8 cellular contexts compared by ENCODE assay signal in the genomic region with DNA sequence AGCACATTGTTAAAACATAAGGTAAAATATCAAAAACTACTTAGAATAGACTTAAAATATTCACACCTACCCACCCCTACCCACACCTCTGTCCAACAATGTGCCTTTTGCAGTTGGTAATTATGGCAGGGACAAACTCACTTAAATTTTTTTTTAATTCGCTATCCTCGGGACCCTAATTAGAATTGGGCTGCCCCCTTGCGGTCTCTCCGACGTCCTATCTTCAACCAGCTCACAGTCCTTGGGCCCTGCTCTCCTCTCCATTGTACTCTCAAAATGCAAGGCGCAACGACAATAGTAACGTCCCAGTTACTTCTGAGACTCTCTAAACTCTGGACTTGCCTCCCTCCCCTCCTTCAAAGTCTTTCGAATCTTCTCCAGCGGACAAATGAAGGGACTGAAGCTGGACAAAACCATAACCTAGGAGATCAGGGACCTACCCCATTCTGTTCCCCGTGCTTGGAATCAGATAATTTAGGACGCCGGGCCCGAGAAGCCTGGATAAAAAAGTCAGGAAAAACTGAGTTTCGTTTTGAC. TPM values are rescaled to one million over a fixed set of nuclear protein-coding genes. Genes with fewer than 3 reads are reported as not detected.
DNase-seq lines count a peak whose midpoint lies in the region; ATAC-seq and TF ChIP-seq lines count a peak whose summit lies in the region.

No MANE protein-coding gene starts in this region.

- H3K9me3 ChIP-seq in CD4-positive, alpha-beta memory T cell (ENCODE audit: control insufficient read depth in 1 of 2, low read length in 2 of 2), result no peaks in the 10 kb centered on the region
- H3K9me3 ChIP-seq in IMR-90 (ENCODE audit: control insufficient read depth, insufficient read depth, low read length) (no peaks in the 10 kb centered on the region), PC-9 (ENCODE audit: insufficient read depth, low read depth) (no peaks in the 10 kb centered on the region), neuronal stem cell (replicated peaks in 1 of 2; ENCODE audit: control insufficient read depth in 2 of 2, insufficient read depth in 1 of 2, low read depth in 1 of 2, low read length in 2 of 2) (no peaks in the 10 kb centered on the region), testis (no peaks in the 10 kb centered on the region)

- H2BK12ac ChIP-seq in neuronal stem cell (ENCODE audit: low read length), result no peak overlapping the region

- no peak overlapping the region for H2BK15ac ChIP-seq in IMR-90 (ENCODE audit: low read depth, low read length)
- H2BK15ac ChIP-seq in neuronal stem cell (ENCODE audit: low read length), result no peak overlapping the region

- intact Hi-C loops in CD4-positive, alpha-beta memory T cell (cut with micrococcal nuclease), result loop anchor here (1.0 kb wide), 1 partner anchor 25 kb away; no protein-coding TSS in a partner anchor
- intact Hi-C loops in IMR-90 (cut with micrococcal nuclease) (loop anchor here (1.0 to 5.0 kb wide), 2 partner anchors 25 to 44 kb away; partner anchors contain the start of gene ANP32E), PC-9 (cut with micrococcal nuclease; ENCODE audit: unreplicated experiment) (loop anchor here (1.0 to 10.0 kb wide), 2 partner anchors 25 to 344 kb away; partner anchors contain the start of gene ENSA), testis (cut with DNase I; ENCODE audit: low total_unique reads) (no loop called here)

- H3K56ac ChIP-seq in IMR-90 (ENCODE audit: extremely low read depth, insufficient read depth, low read length), result peak overlapping the region; percentile 57; the same call in 1 of the 2 replicates

- H3K18ac ChIP-seq in IMR-90 (ENCODE audit: low read depth, low read length), result no peak overlapping the region
- H3K18ac ChIP-seq in neuronal stem cell (ENCODE audit: low read length), result peak overlapping the region; percentile 83

- H3K27me3 ChIP-seq in CD4-positive, alpha-beta memory T cell (ENCODE audit: insufficient read depth, low read length), result no peaks in the 10 kb centered on the region
- H3K27me3 ChIP-seq in IMR-90 (ENCODE audit: control insufficient read depth, insufficient read depth, low read length), result no peaks in the 10 kb centered on the region
- H3K27me3 ChIP-seq in PC-9 (ENCODE audit: insufficient read depth, low read depth), result no peaks in the 10 kb centered on the region
- no peaks in the 10 kb centered on the region for H3K27me3 ChIP-seq in foreskin keratinocyte
- H3K27me3 ChIP-seq in neuronal stem cell (ENCODE audit: control insufficient read depth in 3 of 3, insufficient read depth in 3 of 3, low read depth in 1 of 3, low read length in 3 of 3), result peaks cover 0 to 7% (median 0%) of the 10 kb centered on the region in 3 experiments
- H3K27me3 ChIP-seq in testis, result no peaks in the 10 kb centered on the region

- 0 out of 2 replicates have a peak overlapping the region, but pooled peaks have one; percentile 9 for H4K91ac ChIP-seq in IMR-90 (ENCODE audit: insufficient read depth, low read depth, low read length)
- no peak overlapping the region for H4K91ac ChIP-seq in neuronal stem cell (ENCODE audit: low read depth, low read length, poor library complexity)

- peaks cover 0 to 1% of the 10 kb centered on the region in 2 donors for H3K36me3 Mint-ChIP-seq in CD4-positive, alpha-beta memory T cell

- 0 out of 2 replicates have a peak overlapping the region, but pooled peaks have one; percentile 3 for H2BK120ac ChIP-seq in IMR-90 (ENCODE audit: low read depth, low read length)
- no peak overlapping the region for H2BK120ac ChIP-seq in neuronal stem cell (ENCODE audit: low read depth, low read length)

- peak; percentile 77 for TF ChIP-seq RAD21 in IMR-90 (IDR thresholded peaks at IDR 0.05; ENCODE audit: low read length)

- H3K79me2 ChIP-seq in PC-9 (ENCODE audit: low read depth), result no peaks in the 10 kb centered on the region

- H3K4me3 ChIP-seq in CD4-positive, alpha-beta memory T cell (ENCODE audit: low read length in 2 of 2), result peak overlapping the region; percentile 61 to 80
- H3K4me3 ChIP-seq in IMR-90 (ENCODE audit: insufficient read depth, low read depth, low read length) (peak overlapping the region; percentile 51), PC-9 (peak overlapping the region; percentile 52), neuronal stem cell (ENCODE audit: low read length in 2 of 2) (peak overlapping the region; percentile 40 to 71), testis (peak overlapping the region; percentile 60 to 65)

- ATAC-seq in IMR-90 (ENCODE audit: low read depth), result peak; percentile 48
- peak; percentile 19 for ATAC-seq in foreskin keratinocyte
- ATAC-seq in HG02798 (IDR thresholded peaks at IDR 0.05; ENCODE audit: poor library complexity, unreplicated experiment), result no peak

- in situ Hi-C loops in IMR-90 (cut with MboI; ENCODE audit: low sequenced_read_pairs), result no loop called here

- H2BK20ac ChIP-seq in IMR-90 (ENCODE audit: low read depth, low read length), result no peak overlapping the region

- H3K9ac ChIP-seq in IMR-90 (ENCODE audit: low read depth, low read length) (peak overlapping the region; percentile 70), neuronal stem cell (ENCODE audit: low read depth, low read length, poor library complexity) (no peak overlapping the region)

- peak overlapping the region; percentile 84 for H3K4me2 ChIP-seq in IMR-90 (ENCODE audit: low read depth, low read length)
- H3K4me2 ChIP-seq in PC-9, result peak overlapping the region; percentile 78
- H3K4me2 ChIP-seq in neuronal stem cell (ENCODE audit: insufficient read depth, low read length, poor library complexity, severe bottlenecking), result peak overlapping the region; percentile 71

- POLR2A ChIA-PET in CD4-positive, alpha-beta memory T cell (lab: Charles Lee; ENCODE audit: partially characterized antibody), result interaction anchor here (1.0 to 2.6 kb wide), 8 partner anchors 10 to 287 kb away, joined by 3 to 37 read pairs (median 4); partner anchors contain the start of genes ANP32E, APH1A and RPRD2
- POLR2A ChIA-PET in IMR-90 (lab: Charles Lee; ENCODE audit: unreplicated experiment) (interaction anchor here (0.5 to 1.3 kb wide), 3 partner anchors 9 to 77 kb away, joined by 3 to 7 read pairs (median 5); partner anchors contain the start of gene C1orf54), PC-9 (lab: Charles Lee; ENCODE audit: unreplicated experiment) (interaction anchor here (0.6 to 0.7 kb wide), 2 partner anchors 21 to 304 kb away, joined by 5 to 11 read pairs; no protein-coding TSS in a partner anchor)

- peak overlapping the region; percentile 83 to 97 (median 89) for H3K4me3 Mint-ChIP-seq in CD4-positive, alpha-beta memory T cell

- H4K8ac ChIP-seq in IMR-90 (ENCODE audit: low read depth in 2 of 2, low read length in 2 of 2) (peak overlapping the region; percentile 9 to 70; a peak in 2 of 4 replicates), neuronal stem cell (ENCODE audit: low read depth, low read length) (no peak overlapping the region)

- dilution Hi-C loops in IMR-90 (cut with HindIII; ENCODE audit: low sequenced_read_pairs, unreplicated experiment), result no loop called here

- peak overlapping the region; percentile 21 for H2BK5ac ChIP-seq in IMR-90 (ENCODE audit: low read depth, low read length, poor library complexity, severe bottlenecking)
- no peak overlapping the region for H2BK5ac ChIP-seq in neuronal stem cell (ENCODE audit: low read length)

- peak; percentile 42 to 63 (median 54) for DNase-seq in CD4-positive, alpha-beta memory T cell
- peak; percentile 70 for DNase-seq in IMR-90
- peak; percentile 48 to 62 for DNase-seq in PC-9
- DNase-seq in activated effector memory CD4-positive, alpha-beta T cell treated with anti-CD3 and anti-CD28 coated beads, Interleukin-2, amount 50 U/mL, for 16 hours, result peak; percentile 83
- peak; percentile 42 to 67 for DNase-seq in foreskin keratinocyte
- DNase-seq in neuronal stem cell (ENCODE audit: low spot score), result peak; percentile 62
- peak; percentile 90 for DNase-seq in testis

- no peaks in the 10 kb centered on the region for H4K20me1 ChIP-seq in IMR-90 (ENCODE audit: insufficient read depth, low read length)
- H4K20me1 ChIP-seq in PC-9 (ENCODE audit: insufficient read depth), result 0 out of 2 replicates have a peak, but pooled peaks cover 3% of the 10 kb centered on the region

- H3K4ac ChIP-seq in IMR-90 (ENCODE audit: low read depth, low read length), result peak overlapping the region; percentile 52
- H3K4ac ChIP-seq in neuronal stem cell (ENCODE audit: low read length), result no peak overlapping the region

- H3K27me3 Mint-ChIP-seq in CD4-positive, alpha-beta memory T cell, result no peaks in the 10 kb centered on the region

- CTCF ChIA-PET in CD4-positive, alpha-beta memory T cell (lab: Charles Lee; ENCODE audit: partially characterized antibody), result interaction anchor here (0.8 to 3.9 kb wide), 8 partner anchors 9 to 876 kb away, joined by 3 to 45 read pairs (median 4); partner anchors contain the start of genes ANP32E, C1orf54, CA14 and TNFAIP8L2
- CTCF ChIA-PET in IMR-90 (lab: Yijun Ruan, JAX) (interaction anchor here (0.9 to 3.8 kb wide), 2 partner anchors 8 to 25 kb away, joined by 4 to 31 read pairs; no protein-coding TSS in a partner anchor), PC-9 (lab: Charles Lee) (interaction anchor here (0.8 to 2.7 kb wide), 3 partner anchors 18 to 25 kb away, joined by 3 to 23 read pairs (median 3); no protein-coding TSS in a partner anchor)

- H3K27ac ChIP-seq in CD4-positive, alpha-beta memory T cell (ENCODE audit: low read depth, low read length), result peak overlapping the region; percentile 57
- peak overlapping the region; percentile 24 for H3K27ac ChIP-seq in IMR-90 (ENCODE audit: insufficient read depth, low read length)
- H3K27ac ChIP-seq in PC-9, result peak overlapping the region; percentile 51
- peak overlapping the region; percentile 68 for H3K27ac ChIP-seq in foreskin keratinocyte
- no peak overlapping the region for H3K27ac ChIP-seq in neuronal stem cell (replicated peaks; ENCODE audit: low read length)
- H3K27ac ChIP-seq in testis, result peak overlapping the region; percentile 89 to 94

- no TSS peak for BruUV-seq in IMR-90 (replicated peaks; lab: Mats Ljungman, UMichigan)
- no TSS peak for BruUV-seq in PC-9 (replicated peaks; lab: Mats Ljungman, UMichigan)

- H3K36me3 ChIP-seq in CD4-positive, alpha-beta memory T cell (ENCODE audit: insufficient read depth, low read length), result no peaks in the 10 kb centered on the region
- H3K36me3 ChIP-seq in IMR-90 (ENCODE audit: control insufficient read depth, insufficient read depth, low read length) (peaks cover 6% of the 10 kb centered on the region), PC-9 (ENCODE audit: low read depth) (no peaks in the 10 kb centered on the region), neuronal stem cell (replicated peaks in 1 of 2; ENCODE audit: control insufficient read depth in 2 of 2, insufficient read depth in 2 of 2, low read length in 2 of 2) (peaks cover 6 to 45% of the 10 kb centered on the region in 2 donors), testis (ENCODE audit: low read depth, missing control alignments) (no peaks in the 10 kb centered on the region)

- H3K9me2 ChIP-seq in PC-9 (ENCODE audit: insufficient read depth), result no peaks in the 10 kb centered on the region

- peak; percentile 84 for TF ChIP-seq CTCF in IMR-90 (conservative IDR thresholded peaks at IDR 0.05; ENCODE audit: low read depth, low read length)
- peak; percentile 84 for TF ChIP-seq CTCF in PC-9 (conservative IDR thresholded peaks at IDR 0.05)
- peak; percentile 90 for TF ChIP-seq CTCF in foreskin keratinocyte (conservative IDR thresholded peaks at IDR 0.05)
- TF ChIP-seq CTCF in testis (IDR thresholded peaks at IDR 0.05), result peak; percentile 68 to 82 (median 70)

- H3K79me1 ChIP-seq in IMR-90 (ENCODE audit: low read depth in 1 of 2, low read length in 2 of 2) (peaks cover 17 to 21% of the 10 kb centered on the region in 2 experiments; a peak in 3 of 4 replicates), neuronal stem cell (ENCODE audit: low read depth, low read length) (no peaks in the 10 kb centered on the region)

- H3K4me1 Mint-ChIP-seq in CD4-positive, alpha-beta memory T cell, result peaks cover 15 to 27% (median 24%) of the 10 kb centered on the region in 4 donors

- H2AFZ ChIP-seq in IMR-90 (replicated peaks; ENCODE audit: low read length, poor library complexity), result peak overlapping the region; percentile 92
- H2AFZ ChIP-seq in PC-9, result peak overlapping the region; percentile 92
- peak overlapping the region; percentile 19 for H2AFZ ChIP-seq in neuronal stem cell (ENCODE audit: low read length)

- no peaks in the 10 kb centered on the region for H3K9me1 ChIP-seq in IMR-90 (ENCODE audit: insufficient read depth, low read length)

- peak overlapping the region; percentile 87 to 98 (median 96) for H3K27ac Mint-ChIP-seq in CD4-positive, alpha-beta memory T cell

- peaks cover 0 to 4% (median 0%) of the 10 kb centered on the region in 8 donors for H3K9me3 Mint-ChIP-seq in CD4-positive, alpha-beta memory T cell

- peak overlapping the region; percentile 92 for H2AK9ac ChIP-seq in IMR-90 (replicated peaks; ENCODE audit: low read depth, low read length, poor library complexity)

- H3K14ac ChIP-seq in IMR-90 (replicated peaks; ENCODE audit: low read depth, low read length) (peak overlapping the region; percentile 20; the same call in 1 of the 2 replicates), neuronal stem cell (ENCODE audit: low read length) (no peak overlapping the region)

- 0% methylated on average over 9 of the region's 15 CpGs; no CpG with 5 or more reads in 1 of the 2 experiments for WGBS in IMR-90 (ENCODE audit: extremely low coverage in 2 of 2, insufficient read length in 1 of 2), 2 experiments
- no CpG with 5 or more reads among the region's 15 CpGs for WGBS in neuronal stem cell (ENCODE audit: extremely low coverage in 2 of 2, insufficient read length in 2 of 2, insufficient replicate concordance in 1 of 2), 2 donors
- 0 to 1% methylated on average over 15 of the region's 15 CpGs for WGBS in testis, 2 donors

- H2AK5ac ChIP-seq in IMR-90 (ENCODE audit: low read depth, low read length) (no peak overlapping the region), neuronal stem cell (ENCODE audit: low read depth, low read length) (peak overlapping the region; percentile 48)

- TF ChIP-seq POLR2A in IMR-90 (IDR thresholded peaks at IDR 0.05; ENCODE audit: low read depth, low read length) (no peak), testis (IDR thresholded peaks at IDR 0.05) (no peak)

- peaks cover 6% of the 10 kb centered on the region for H3F3A ChIP-seq in PC-9 (ENCODE audit: insufficient read depth, low read depth)

- H3K4me1 ChIP-seq in CD4-positive, alpha-beta memory T cell (ENCODE audit: insufficient read depth, low read length), result peaks cover 23% of the 10 kb centered on the region
- H3K4me1 ChIP-seq in IMR-90 (ENCODE audit: control insufficient read depth, insufficient read depth, low read length) (peaks cover 5% of the 10 kb centered on the region), PC-9 (replicated peaks; ENCODE audit: insufficient read depth) (peaks cover 14% of the 10 kb centered on the region; the same call in 1 of the 2 replicates), foreskin keratinocyte (peaks cover 5% of the 10 kb centered on the region), neuronal stem cell (ENCODE audit: control insufficient read depth in 2 of 2, insufficient read depth in 1 of 2, low read depth in 1 of 2, low read length in 2 of 2) (peaks cover 0 to 10% of the 10 kb centered on the region in 2 donors), testis (peaks cover 15% of the 10 kb centered on the region)

- no peak overlapping the region for H4K5ac ChIP-seq in IMR-90 (ENCODE audit: low read depth, low read length)

- H3K23ac ChIP-seq in IMR-90 (ENCODE audit: low read depth, low read length) (peak overlapping the region; percentile 79), neuronal stem cell (ENCODE audit: low read depth, low read length, poor library complexity) (peak overlapping the region; percentile 66)

RNA-seq across cellular contexts. Expression of gene CIART, which starts 1.1 kb away (rescaled TPM):
- total RNA-seq in CD4-positive, alpha-beta memory T cell, result under 1 TPM; 0.67 to 0.94 TPM
- 1 to 10 TPM in 1 of 2 donors, under 1 TPM in 1; 0.36 to 2.6 TPM for polyA plus RNA-seq in CD4-positive, alpha-beta memory T cell
- 13.9 and 18.1 TPM in 2 replicates for total RNA-seq in IMR-90 (2012; rRNA removed)
- 15.5 and 16.5 TPM in 2 replicates for polyA plus RNA-seq in IMR-90 (2012; rRNA removed)
- polyA plus RNA-seq in IMR-90 (2012; cell fraction: cytosol; rRNA removed), result 6.7 and 7.0 TPM in 2 replicates
- 16.7 and 41.5 TPM in 2 replicates for polyA plus RNA-seq in IMR-90 (2012; cell fraction: nucleus; rRNA removed; ENCODE audit: low replicate concordance)
- 11.0 and 16.6 TPM in 2 replicates for total RNA-seq in PC-9 (2021)
- total RNA-seq in foreskin keratinocyte, result 4.8 and 6.2 TPM in 2 replicates
- 4.7 and 6.7 TPM in 2 replicates for polyA plus RNA-seq in foreskin keratinocyte
- polyA plus RNA-seq in neuronal stem cell (2013, experiment 1 of 2), result 9.0 TPM
- 10.1 TPM for polyA plus RNA-seq in neuronal stem cell (2013, experiment 2 of 2)
- 10 to 100 TPM; 10.3 to 10.6 TPM for total RNA-seq in testis
- 11.8 TPM for polyA plus RNA-seq in testis (ENCODE audit: insufficient read depth, low read depth, low replicate concordance)

RNA-seq across cellular contexts. Expression of gene C1orf54, which starts 8.7 kb away (rescaled TPM):
- total RNA-seq in CD4-positive, alpha-beta memory T cell, result 1 to 10 TPM; 2.5 to 3.4 TPM
- polyA plus RNA-seq in CD4-positive, alpha-beta memory T cell, result 1 to 10 TPM; 5.3 to 7.4 TPM
- 30.3 and 33.5 TPM in 2 replicates for total RNA-seq in IMR-90 (2012; rRNA removed)
- polyA plus RNA-seq in IMR-90 (2012; rRNA removed), result 39.6 and 44.2 TPM in 2 replicates
- polyA plus RNA-seq in IMR-90 (2012; cell fraction: cytosol; rRNA removed), result 19.7 and 26.8 TPM in 2 replicates
- polyA plus RNA-seq in IMR-90 (2012; cell fraction: nucleus; rRNA removed; ENCODE audit: low replicate concordance), result 2.4 and 30.1 TPM in 2 replicates
- 1.4 and 1.8 TPM in 2 replicates for total RNA-seq in PC-9 (2021)
- 0.48 and 0.85 TPM in 2 replicates for total RNA-seq in foreskin keratinocyte
- polyA plus RNA-seq in foreskin keratinocyte, result 0.72 and 0.80 TPM in 2 replicates
- polyA plus RNA-seq in neuronal stem cell (2013, experiment 1 of 2), result 32.4 TPM
- polyA plus RNA-seq in neuronal stem cell (2013, experiment 2 of 2), result 31.9 TPM
- 1 to 10 TPM; 2.9 to 7.0 TPM for total RNA-seq in testis
- 23.7 TPM for polyA plus RNA-seq in testis (ENCODE audit: insufficient read depth, low read depth, low replicate concordance)

RNA-seq across cellular contexts. Expression of gene MRPS21, which starts 12.4 kb away (rescaled TPM):
- 10 to 100 TPM; 62.9 to 68.7 TPM for total RNA-seq in CD4-positive, alpha-beta memory T cell
- 10 to 100 TPM; 68.2 to 89.4 TPM for polyA plus RNA-seq in CD4-positive, alpha-beta memory T cell
- total RNA-seq in IMR-90 (2012; rRNA removed), result 45.5 and 52.3 TPM in 2 replicates
- 74.6 and 76.6 TPM in 2 replicates for polyA plus RNA-seq in IMR-90 (2012; rRNA removed)
- polyA plus RNA-seq in IMR-90 (2012; cell fraction: cytosol; rRNA removed), result 19.4 and 26.4 TPM in 2 replicates
- polyA plus RNA-seq in IMR-90 (2012; cell fraction: nucleus; rRNA removed; ENCODE audit: low replicate concordance), result 22.7 and 143 TPM in 2 replicates
- 56.2 and 62.6 TPM in 2 replicates for total RNA-seq in PC-9 (2021)
- 60.0 and 60.1 TPM in 2 replicates for total RNA-seq in foreskin keratinocyte
- 87.0 and 88.2 TPM in 2 replicates for polyA plus RNA-seq in foreskin keratinocyte
- 124 TPM for polyA plus RNA-seq in neuronal stem cell (2013, experiment 1 of 2)
- polyA plus RNA-seq in neuronal stem cell (2013, experiment 2 of 2), result 120 TPM
- 10 to 100 TPM; 43.5 to 45.8 TPM for total RNA-seq in testis
- polyA plus RNA-seq in testis (ENCODE audit: insufficient read depth, low read depth, low replicate concordance), result 72.2 TPM

RNA-seq across cellular contexts. Expression of gene APH1A, which starts 12.5 kb away (rescaled TPM):
- total RNA-seq in CD4-positive, alpha-beta memory T cell, result 100 to 1,000 TPM; 118 to 120 TPM
- 10 to 100 TPM; 45.1 to 72.0 TPM for polyA plus RNA-seq in CD4-positive, alpha-beta memory T cell
- total RNA-seq in IMR-90 (2012; rRNA removed) (61.9 and 62.0 TPM in 2 replicates), PC-9 (2021) (152 and 173 TPM in 2 replicates), foreskin keratinocyte (138 and 153 TPM in 2 replicates), testis (100 to 1,000 TPM in 1 of 2 donors, 10 to 100 TPM in 1; 64.0 to 102 TPM)
- polyA plus RNA-seq in IMR-90 (2012; rRNA removed) (92.1 and 94.2 TPM in 2 replicates), foreskin keratinocyte (142 and 166 TPM in 2 replicates), testis (ENCODE audit: insufficient read depth, low read depth, low replicate concordance) (86.2 TPM)
- polyA plus RNA-seq in IMR-90 (2012; cell fraction: cytosol; rRNA removed), result 83.6 and 113 TPM in 2 replicates
- 78.3 and 108 TPM in 2 replicates for polyA plus RNA-seq in IMR-90 (2012; cell fraction: nucleus; rRNA removed; ENCODE audit: low replicate concordance)
- 76.8 TPM for polyA plus RNA-seq in neuronal stem cell (2013, experiment 1 of 2)
- 76.7 TPM for polyA plus RNA-seq in neuronal stem cell (2013, experiment 2 of 2)

RNA-seq across cellular contexts. Expression of gene CA14, which starts 23.7 kb away (rescaled TPM):
- not detected for total RNA-seq in CD4-positive, alpha-beta memory T cell
- under 1 TPM in 1 of 2 donors, not detected in 1; 0.40 TPM for polyA plus RNA-seq in CD4-positive, alpha-beta memory T cell
- total RNA-seq in IMR-90 (2012; rRNA removed) (not detected in 2 replicates), PC-9 (2021) (0.95 and 1.7 TPM in 2 replicates), foreskin keratinocyte (0.37 and 0.60 TPM in 2 replicates), testis (under 1 TPM in 1 of 2 donors, not detected in 1; 0.25 TPM)
- polyA plus RNA-seq in IMR-90 (2012; rRNA removed) (not detected in 2 replicates), foreskin keratinocyte (0.66 and 0.72 TPM in 2 replicates), testis (ENCODE audit: insufficient read depth, low read depth, low replicate concordance) (0.98 TPM)
- polyA plus RNA-seq in IMR-90 (2012; cell fraction: cytosol; rRNA removed), result 0.02 TPM in 1 of 2 replicates, not detected in the other
- polyA plus RNA-seq in IMR-90 (2012; cell fraction: nucleus; rRNA removed; ENCODE audit: low replicate concordance), result 0.04 and 0.10 TPM in 2 replicates
- polyA plus RNA-seq in neuronal stem cell (2013, experiment 1 of 2), result 46.7 TPM
- polyA plus RNA-seq in neuronal stem cell (2013, experiment 2 of 2), result 45.5 TPM

Comparison
In these comparisons a context has a peak if more than half of its experiments do, and no peak if none do; other contexts are left out.
1. H2AFZ ChIP-seq: peak in every context shown above with its lines; median percentile 92 in IMR-90; 92 in PC-9; 19 in neuronal stem cell.